8 cellular contexts compared by ENCODE assay signal in the genomic region with DNA sequence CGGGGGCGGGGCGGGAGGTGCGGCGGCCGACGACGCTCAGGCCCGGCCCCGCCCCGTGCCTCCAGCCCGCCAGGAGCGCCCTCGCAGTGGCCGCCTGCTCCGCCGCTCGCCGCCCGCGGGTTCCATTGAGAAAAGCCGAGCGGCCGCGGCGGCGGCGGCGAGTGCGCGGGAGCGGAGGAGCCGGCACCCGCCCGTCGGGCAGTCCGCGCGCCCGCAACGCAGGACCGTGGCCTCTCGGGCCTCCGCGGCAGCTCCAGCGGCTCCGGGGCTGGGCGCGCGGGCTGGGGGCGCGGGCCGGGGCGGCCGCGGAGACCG. TPM values are rescaled to one million over a fixed set of nuclear protein-coding genes. Genes with fewer than 3 reads are reported as not detected.
A peak's percentile ranks its signal among the peaks of the same experiment; 100 is the strongest.
DNase-seq lines count a peak whose midpoint lies in the region; ATAC-seq and TF ChIP-seq lines count a peak whose summit lies in the region.

A gene (plus strand): TSS at position 64 of the 315 bp plus-strand sequence. CDS start 359 bp downstream, outside the sequence.

- peak within 1 kb of the TSS; percentile 71 for H4K91ac ChIP-seq in trophoblast cell (ENCODE audit: low read depth, low read length)

- no peak within 1 kb of the TSS for H3K27ac Mint-ChIP-seq in endodermal cell

- DNase-seq in GM06990 (ENCODE audit: extremely low read depth, insufficient read length) (no peak), endodermal cell (no peak), trophoblast cell (no peak), SHP77 treated with DMSO at 0.1 percent for 48 hours (lab: John Stamatoyannopoulos, UW) (no peak)
- DNase-seq in stimulated activated CD4-positive, alpha-beta T cell treated with anti-CD3 and anti-CD28 coated beads, Interleukin-4, amount 100 ng/mL, for 24 hours = no peak
- no peak for DNase-seq in activated CD4-positive, alpha-beta T cell treated with anti-CD3 and anti-CD28 coated beads for 4 hours

- H2BK5ac ChIP-seq in trophoblast cell (ENCODE audit: low read depth, low read length, poor library complexity) = peak within 1 kb of the TSS; percentile 53

- peak within 1 kb of the TSS; percentile 85 for H3K18ac ChIP-seq in trophoblast cell (ENCODE audit: low read length)

- H2AK5ac ChIP-seq in trophoblast cell (ENCODE audit: low read length) = peak within 1 kb of the TSS; percentile 50

- ATAC-seq in HG03354 (IDR thresholded peaks at IDR 0.05; ENCODE audit: poor library complexity, severe bottlenecking, unreplicated experiment) = no peak

- peak within 1 kb of the TSS; percentile 39 for H2BK120ac ChIP-seq in trophoblast cell (ENCODE audit: insufficient read depth, low read length, poor library complexity)

- H3K4me1 ChIP-seq in Loucy (ENCODE audit: insufficient read depth, low read length, poor library complexity, severe bottlenecking) (peaks cover 17% of the 10 kb centered on the region), endodermal cell (ENCODE audit: control insufficient read depth, insufficient read depth, low read length) (peaks cover 7% of the 10 kb centered on the region), trophoblast cell (ENCODE audit: control insufficient read depth in 1 of 2, insufficient read depth in 2 of 2, low read length in 2 of 2) (peaks cover 18 to 22% of the 10 kb centered on the region in 2 experiments)

- H3K23ac ChIP-seq in trophoblast cell (ENCODE audit: low read length) = no peak within 1 kb of the TSS

- H3K4ac ChIP-seq in trophoblast cell (ENCODE audit: low read depth, low read length) = peak within 1 kb of the TSS; percentile 30

- peaks cover 48% of the 10 kb centered on the region for H3K27me3 Mint-ChIP-seq in endodermal cell (ENCODE audit: insufficient read depth)

- H3F3A ChIP-seq in Loucy (ENCODE audit: low read depth) = peaks cover 3% of the 10 kb centered on the region; the same call in 1 of the 2 replicates

- peak within 1 kb of the TSS; percentile 80 for H3K4me3 ChIP-seq in GM06990 (replicated peaks; ENCODE audit: low read depth, low read length)
- peak within 1 kb of the TSS; percentile 89 for H3K4me3 ChIP-seq in Loucy (ENCODE audit: low read length, poor library complexity, severe bottlenecking)
- peak within 1 kb of the TSS; percentile 87 for H3K4me3 ChIP-seq in endodermal cell (ENCODE audit: low read length)
- peak within 1 kb of the TSS; percentile 77 for H3K4me3 ChIP-seq in trophoblast cell (ENCODE audit: low read depth, low read length)

- H2AFZ ChIP-seq in Loucy (ENCODE audit: low read length) (peak within 1 kb of the TSS; percentile 88), trophoblast cell (ENCODE audit: insufficient read depth, low read length, poor library complexity) (peak within 1 kb of the TSS; percentile 30)

- H3K9me3 ChIP-seq in Loucy (ENCODE audit: insufficient read depth, low read depth, low read length) = no peaks in the 10 kb centered on the region
- no peaks in the 10 kb centered on the region for H3K9me3 ChIP-seq in endodermal cell (ENCODE audit: control insufficient read depth, low read length)
- no peaks in the 10 kb centered on the region for H3K9me3 ChIP-seq in trophoblast cell (ENCODE audit: insufficient read depth, low read depth, low read length)

- no peak within 1 kb of the TSS for H4K12ac ChIP-seq in trophoblast cell (ENCODE audit: low read depth, low read length)

- no peaks in the 10 kb centered on the region for H3K36me3 Mint-ChIP-seq in endodermal cell (ENCODE audit: low read depth)

- H4K20me1 ChIP-seq in Loucy (ENCODE audit: insufficient read depth, low read length, poor library complexity, severe bottlenecking) = peaks cover 28% of the 10 kb centered on the region

- H3K4me2 ChIP-seq in Loucy (ENCODE audit: low read depth, low read length, poor library complexity, severe bottlenecking) = peak within 1 kb of the TSS; percentile 73
- H3K4me2 ChIP-seq in trophoblast cell (ENCODE audit: low read length) = peak within 1 kb of the TSS; percentile 86

- H3K14ac ChIP-seq in trophoblast cell (ENCODE audit: low read length) = peak within 1 kb of the TSS; percentile 65

- peaks cover 39% of the 10 kb centered on the region for H3K79me2 ChIP-seq in Loucy (ENCODE audit: insufficient read depth, low read length)
- peaks cover 4% of the 10 kb centered on the region for H3K79me2 ChIP-seq in trophoblast cell (ENCODE audit: control insufficient read depth, insufficient read depth, low read length, poor library complexity)

- H3K79me1 ChIP-seq in trophoblast cell (ENCODE audit: low read length) = peaks cover 11% of the 10 kb centered on the region

- H3K9me2 ChIP-seq in Loucy (replicated peaks; ENCODE audit: low read depth, low read length) = no peaks in the 10 kb centered on the region

- H3K4me1 Mint-ChIP-seq in endodermal cell = peaks cover 6% of the 10 kb centered on the region

- TF ChIP-seq CTCF in GM06990 (IDR thresholded peaks at IDR 0.05; ENCODE audit: insufficient read depth, low read length, poor library complexity, severe bottlenecking) (no peak), Loucy (conservative IDR thresholded peaks at IDR 0.05; ENCODE audit: low read length) (no peak), endodermal cell (conservative IDR thresholded peaks at IDR 0.05) (no peak)

- no peak within 1 kb of the TSS for H3K27ac ChIP-seq in endodermal cell (ENCODE audit: low read depth, low read length)
- H3K27ac ChIP-seq in trophoblast cell (ENCODE audit: low read depth, low read length) = peak within 1 kb of the TSS; percentile 64

- 0% methylated on average over 14 to 57 of the region's 57 CpGs for WGBS in endodermal cell (ENCODE audit: insufficient coverage in 1 of 2, insufficient read length in 1 of 2), 2 experiments
- WGBS in trophoblast cell (ENCODE audit: extremely low coverage, insufficient coverage, insufficient read length) = no CpG with 5 or more reads among the region's 57 CpGs

- no peaks in the 10 kb centered on the region for H3K36me3 ChIP-seq in GM06990 (ENCODE audit: control insufficient read depth, insufficient read depth, low read length)
- H3K36me3 ChIP-seq in Loucy (ENCODE audit: insufficient read depth, low read length) = no peaks in the 10 kb centered on the region
- no peaks in the 10 kb centered on the region for H3K36me3 ChIP-seq in endodermal cell (ENCODE audit: control insufficient read depth, insufficient read depth, low read length)
- H3K36me3 ChIP-seq in trophoblast cell (ENCODE audit: control insufficient read depth in 1 of 2, insufficient read depth in 2 of 2, low read length in 2 of 2) = no peaks in the 10 kb centered on the region

- peak within 1 kb of the TSS; percentile 31 for H4K8ac ChIP-seq in trophoblast cell (ENCODE audit: low read depth, low read length)

- H3K9ac ChIP-seq in Loucy (ENCODE audit: low read depth, low read length, poor library complexity, severe bottlenecking) (peak within 1 kb of the TSS; percentile 91), endodermal cell (ENCODE audit: extremely low read depth, low read length, poor library complexity, severe bottlenecking) (peak within 1 kb of the TSS; percentile 25), trophoblast cell (ENCODE audit: low read length) (no peak within 1 kb of the TSS)

- no peak within 1 kb of the TSS for H2BK12ac ChIP-seq in trophoblast cell (ENCODE audit: low read length)

- H3K4me3 Mint-ChIP-seq in endodermal cell = peak within 1 kb of the TSS; percentile 63

- H3K27me3 ChIP-seq in GM06990 (replicated peaks; ENCODE audit: control insufficient read depth, insufficient read depth, low read length) (no peaks in the 10 kb centered on the region), Loucy (ENCODE audit: insufficient read depth, low read length, poor library complexity, severe bottlenecking) (no peaks in the 10 kb centered on the region), endodermal cell (ENCODE audit: control insufficient read depth, insufficient read depth, low read length, poor library complexity, severe bottlenecking) (peaks cover 28% of the 10 kb centered on the region), trophoblast cell (ENCODE audit: insufficient read depth, low read length) (no peaks in the 10 kb centered on the region)

- peaks cover 2% of the 10 kb centered on the region for H3K9me3 Mint-ChIP-seq in endodermal cell

RNA-seq across cellular contexts. Expression of the gene that starts here (rescaled TPM):
- total RNA-seq in endodermal cell = 10 to 100 TPM; 18.1 to 21.5 TPM
- polyA plus RNA-seq in endodermal cell (2013, experiment 1 of 2) = 5.6 TPM
- polyA plus RNA-seq in endodermal cell (2013, experiment 2 of 2) = 5.0 TPM
- polyA plus RNA-seq in trophoblast cell (2013) = 4.0 and 4.1 TPM in 2 replicates
